ENCODE assay signal across 1 cellular context in the genomic region with DNA sequence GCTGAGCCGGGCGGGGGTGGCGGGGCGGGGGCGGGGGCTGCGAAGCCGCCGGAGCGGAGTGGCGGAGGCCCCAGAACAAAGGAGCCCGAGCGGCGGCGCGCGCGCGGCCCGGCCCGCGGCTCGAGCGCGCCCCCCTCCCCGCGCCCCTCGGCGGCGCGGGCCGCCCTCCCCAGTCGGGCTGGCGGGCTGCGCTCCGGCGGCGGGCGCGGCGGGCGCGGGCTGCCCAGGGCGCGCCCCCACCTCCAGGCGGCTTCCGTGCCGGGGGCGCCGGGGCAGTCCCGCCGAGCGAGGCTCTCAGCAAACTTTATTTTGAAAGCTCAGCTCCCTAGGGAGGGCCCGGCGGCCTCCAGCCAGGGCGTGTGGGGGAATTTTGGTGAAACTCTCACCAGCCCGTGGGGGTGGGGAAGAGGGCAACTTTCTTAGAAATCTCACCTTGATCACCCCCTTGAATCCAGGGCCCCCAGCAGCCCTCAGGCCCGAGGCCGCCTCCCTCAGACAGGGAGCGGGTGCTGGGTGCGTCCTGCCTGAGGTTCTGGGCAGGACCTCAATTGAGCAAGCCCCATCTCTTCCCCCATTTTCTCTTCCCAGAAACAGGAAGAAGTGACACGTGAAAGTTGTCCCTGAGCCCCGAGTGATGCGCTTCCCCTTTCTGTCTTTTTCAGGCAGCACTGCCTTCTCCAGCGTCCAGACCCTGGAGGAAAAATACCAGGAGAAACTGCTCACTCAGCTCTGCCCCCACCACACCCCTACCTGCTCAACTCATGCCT.
TF ChIP-seq lines count a peak whose summit lies in the region.

No MANE protein-coding gene starts in this region.

TF ChIP-seq in GM12878, 131 proteins besides CTCF, POLR2A, EP300 and RAD21 (continued from another document and continues in another):
- TF ChIP-seq, protein P1, sequence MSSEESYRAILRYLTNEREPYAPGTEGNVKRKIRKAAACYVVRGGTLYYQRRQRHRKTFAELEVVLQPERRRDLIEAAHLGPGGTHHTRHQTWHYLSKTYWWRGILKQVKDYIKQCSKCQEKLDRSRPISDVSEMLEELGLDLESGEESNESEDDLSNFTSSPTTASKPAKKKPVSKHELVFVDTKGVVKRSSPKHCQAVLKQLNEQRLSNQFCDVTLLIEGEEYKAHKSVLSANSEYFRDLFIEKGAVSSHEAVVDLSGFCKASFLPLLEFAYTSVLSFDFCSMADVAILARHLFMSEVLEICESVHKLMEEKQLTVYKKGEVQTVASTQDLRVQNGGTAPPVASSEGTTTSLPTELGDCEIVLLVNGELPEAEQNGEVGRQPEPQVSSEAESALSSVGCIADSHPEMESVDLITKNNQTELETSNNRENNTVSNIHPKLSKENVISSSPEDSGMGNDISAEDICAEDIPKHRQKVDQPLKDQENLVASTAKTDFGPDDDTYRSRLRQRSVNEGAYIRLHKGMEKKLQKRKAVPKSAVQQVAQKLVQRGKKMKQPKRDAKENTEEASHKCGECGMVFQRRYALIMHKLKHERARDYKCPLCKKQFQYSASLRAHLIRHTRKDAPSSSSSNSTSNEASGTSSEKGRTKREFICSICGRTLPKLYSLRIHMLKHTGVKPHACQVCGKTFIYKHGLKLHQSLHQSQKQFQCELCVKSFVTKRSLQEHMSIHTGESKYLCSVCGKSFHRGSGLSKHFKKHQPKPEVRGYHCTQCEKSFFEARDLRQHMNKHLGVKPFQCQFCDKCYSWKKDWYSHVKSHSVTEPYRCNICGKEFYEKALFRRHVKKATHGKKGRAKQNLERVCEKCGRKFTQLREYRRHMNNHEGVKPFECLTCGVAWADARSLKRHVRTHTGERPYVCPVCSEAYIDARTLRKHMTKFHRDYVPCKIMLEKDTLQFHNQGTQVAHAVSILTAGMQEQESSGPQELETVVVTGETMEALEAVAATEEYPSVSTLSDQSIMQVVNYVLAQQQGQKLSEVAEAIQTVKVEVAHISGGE (CRISPR knock-in tag; IDR thresholded peaks at IDR 0.05), result no peak
- TF ChIP-seq, protein P2, sequence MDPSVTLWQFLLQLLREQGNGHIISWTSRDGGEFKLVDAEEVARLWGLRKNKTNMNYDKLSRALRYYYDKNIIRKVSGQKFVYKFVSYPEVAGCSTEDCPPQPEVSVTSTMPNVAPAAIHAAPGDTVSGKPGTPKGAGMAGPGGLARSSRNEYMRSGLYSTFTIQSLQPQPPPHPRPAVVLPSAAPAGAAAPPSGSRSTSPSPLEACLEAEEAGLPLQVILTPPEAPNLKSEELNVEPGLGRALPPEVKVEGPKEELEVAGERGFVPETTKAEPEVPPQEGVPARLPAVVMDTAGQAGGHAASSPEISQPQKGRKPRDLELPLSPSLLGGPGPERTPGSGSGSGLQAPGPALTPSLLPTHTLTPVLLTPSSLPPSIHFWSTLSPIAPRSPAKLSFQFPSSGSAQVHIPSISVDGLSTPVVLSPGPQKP (IDR thresholded peaks at IDR 0.05; ENCODE audit: low read depth, low read length), result no peak
- TF ChIP-seq, protein P3, sequence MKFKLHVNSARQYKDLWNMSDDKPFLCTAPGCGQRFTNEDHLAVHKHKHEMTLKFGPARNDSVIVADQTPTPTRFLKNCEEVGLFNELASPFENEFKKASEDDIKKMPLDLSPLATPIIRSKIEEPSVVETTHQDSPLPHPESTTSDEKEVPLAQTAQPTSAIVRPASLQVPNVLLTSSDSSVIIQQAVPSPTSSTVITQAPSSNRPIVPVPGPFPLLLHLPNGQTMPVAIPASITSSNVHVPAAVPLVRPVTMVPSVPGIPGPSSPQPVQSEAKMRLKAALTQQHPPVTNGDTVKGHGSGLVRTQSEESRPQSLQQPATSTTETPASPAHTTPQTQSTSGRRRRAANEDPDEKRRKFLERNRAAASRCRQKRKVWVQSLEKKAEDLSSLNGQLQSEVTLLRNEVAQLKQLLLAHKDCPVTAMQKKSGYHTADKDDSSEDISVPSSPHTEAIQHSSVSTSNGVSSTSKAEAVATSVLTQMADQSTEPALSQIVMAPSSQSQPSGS (IDR thresholded peaks at IDR 0.05; ENCODE audit: low read length), result no peak
- TF ChIP-seq, protein P4, sequence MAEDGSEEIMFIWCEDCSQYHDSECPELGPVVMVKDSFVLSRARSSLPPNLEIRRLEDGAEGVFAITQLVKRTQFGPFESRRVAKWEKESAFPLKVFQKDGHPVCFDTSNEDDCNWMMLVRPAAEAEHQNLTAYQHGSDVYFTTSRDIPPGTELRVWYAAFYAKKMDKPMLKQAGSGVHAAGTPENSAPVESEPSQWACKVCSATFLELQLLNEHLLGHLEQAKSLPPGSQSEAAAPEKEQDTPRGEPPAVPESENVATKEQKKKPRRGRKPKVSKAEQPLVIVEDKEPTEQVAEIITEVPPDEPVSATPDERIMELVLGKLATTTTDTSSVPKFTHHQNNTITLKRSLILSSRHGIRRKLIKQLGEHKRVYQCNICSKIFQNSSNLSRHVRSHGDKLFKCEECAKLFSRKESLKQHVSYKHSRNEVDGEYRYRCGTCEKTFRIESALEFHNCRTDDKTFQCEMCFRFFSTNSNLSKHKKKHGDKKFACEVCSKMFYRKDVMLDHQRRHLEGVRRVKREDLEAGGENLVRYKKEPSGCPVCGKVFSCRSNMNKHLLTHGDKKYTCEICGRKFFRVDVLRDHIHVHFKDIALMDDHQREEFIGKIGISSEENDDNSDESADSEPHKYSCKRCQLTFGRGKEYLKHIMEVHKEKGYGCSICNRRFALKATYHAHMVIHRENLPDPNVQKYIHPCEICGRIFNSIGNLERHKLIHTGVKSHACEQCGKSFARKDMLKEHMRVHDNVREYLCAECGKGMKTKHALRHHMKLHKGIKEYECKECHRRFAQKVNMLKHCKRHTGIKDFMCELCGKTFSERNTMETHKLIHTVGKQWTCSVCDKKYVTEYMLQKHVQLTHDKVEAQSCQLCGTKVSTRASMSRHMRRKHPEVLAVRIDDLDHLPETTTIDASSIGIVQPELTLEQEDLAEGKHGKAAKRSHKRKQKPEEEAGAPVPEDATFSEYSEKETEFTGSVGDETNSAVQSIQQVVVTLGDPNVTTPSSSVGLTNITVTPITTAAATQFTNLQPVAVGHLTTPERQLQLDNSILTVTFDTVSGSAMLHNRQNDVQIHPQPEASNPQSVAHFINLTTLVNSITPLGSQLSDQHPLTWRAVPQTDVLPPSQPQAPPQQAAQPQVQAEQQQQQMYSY (CRISPR knock-in tag; IDR thresholded peaks at IDR 0.05), result no peak
- TF ChIP-seq MLLT1 (IDR thresholded peaks at IDR 0.05) (peak; percentile 62), KLF5 (IDR thresholded peaks at IDR 0.05; ENCODE audit: partially characterized antibody) (no peak), MAX (IDR thresholded peaks at IDR 0.05; ENCODE audit: low read depth, low read length) (0 out of 2 replicates have a peak, but pooled peaks have one; percentile 29), ESRRA (IDR thresholded peaks at IDR 0.05; ENCODE audit: low read length) (no peak), MEF2B (IDR thresholded peaks at IDR 0.05; ENCODE audit: partially characterized antibody, poor library complexity, severe bottlenecking) (peak; percentile 96), ZNF24 (IDR thresholded peaks at IDR 0.05) (no peak), CHD1 (IDR thresholded peaks at IDR 0.05; ENCODE audit: low read depth, low read length) (no peak), KDM1A (IDR thresholded peaks at IDR 0.05; ENCODE audit: borderline replicate concordance) (no peak), SIN3A (IDR thresholded peaks at IDR 0.05; ENCODE audit: low read depth, low read length) (no peak), RCOR1 (conservative IDR thresholded peaks at IDR 0.05; ENCODE audit: low read depth, low read length) (0 out of 2 replicates have a peak, but pooled peaks have one; percentile 48), SMC3 (IDR thresholded peaks at IDR 0.05; ENCODE audit: borderline replicate concordance, low read length) (no peak), FOXK2 (IDR thresholded peaks at IDR 0.05) (no peak), KAT2A (conservative IDR thresholded peaks at IDR 0.05; ENCODE audit: control insufficient read depth, low read depth, low read length) (no peak), CEBPB (IDR thresholded peaks at IDR 0.05; ENCODE audit: borderline replicate concordance in 1 of 2, low read depth in 2 of 2, low read length in 2 of 2) (no peak), NFXL1 (IDR thresholded peaks at IDR 0.05; ENCODE audit: borderline replicate concordance) (no peak), YY1 (IDR thresholded peaks at IDR 0.05; ENCODE audit: low read depth, low read length) (no peak), NR2C1 (IDR thresholded peaks at IDR 0.05) (no peak), PBX3 (IDR thresholded peaks at IDR 0.05; ENCODE audit: insufficient replicate concordance, low read depth, low read length) (no peak), EGR1 (IDR thresholded peaks at IDR 0.05; ENCODE audit: borderline replicate concordance in 1 of 2, low read depth in 2 of 2, low read length in 2 of 2) (peak in 1 of 2 experiments; percentile 42; a peak in 1 of 3 replicates), GATAD2B (conservative IDR thresholded peaks at IDR 0.05; ENCODE audit: low read depth) (peak; percentile 93), MTA3 (IDR thresholded peaks at IDR 0.05; ENCODE audit: borderline replicate concordance, low read length) (no peak), GABPA (IDR thresholded peaks at IDR 0.05; ENCODE audit: low read depth) (no peak), TCF3 (IDR thresholded peaks at IDR 0.05; ENCODE audit: borderline replicate concordance, insufficient read depth, low read depth, low read length) (no peak), BACH1 (IDR thresholded peaks at IDR 0.05; ENCODE audit: borderline replicate concordance) (0 out of 2 replicates have a peak, but pooled peaks have one; percentile 50), BRCA1 (IDR thresholded peaks at IDR 0.05; ENCODE audit: low read depth, low read length) (no peak), WRNIP1 (IDR thresholded peaks at IDR 0.05; ENCODE audit: borderline replicate concordance, low read depth, low read length) (no peak), PML (IDR thresholded peaks at IDR 0.05; ENCODE audit: low read length) (no peak), SREBF1 (IDR thresholded peaks at IDR 0.05; ENCODE audit: low read length) (no peak), HDAC6 (IDR thresholded peaks at IDR 0.05; ENCODE audit: unreplicated experiment) (no peak), BCL3 (IDR thresholded peaks at IDR 0.05; ENCODE audit: borderline replicate concordance, insufficient read depth, low read depth, low read length, poor library complexity, severe bottlenecking) (peak; percentile 73)
- TF ChIP-seq, protein P5, sequence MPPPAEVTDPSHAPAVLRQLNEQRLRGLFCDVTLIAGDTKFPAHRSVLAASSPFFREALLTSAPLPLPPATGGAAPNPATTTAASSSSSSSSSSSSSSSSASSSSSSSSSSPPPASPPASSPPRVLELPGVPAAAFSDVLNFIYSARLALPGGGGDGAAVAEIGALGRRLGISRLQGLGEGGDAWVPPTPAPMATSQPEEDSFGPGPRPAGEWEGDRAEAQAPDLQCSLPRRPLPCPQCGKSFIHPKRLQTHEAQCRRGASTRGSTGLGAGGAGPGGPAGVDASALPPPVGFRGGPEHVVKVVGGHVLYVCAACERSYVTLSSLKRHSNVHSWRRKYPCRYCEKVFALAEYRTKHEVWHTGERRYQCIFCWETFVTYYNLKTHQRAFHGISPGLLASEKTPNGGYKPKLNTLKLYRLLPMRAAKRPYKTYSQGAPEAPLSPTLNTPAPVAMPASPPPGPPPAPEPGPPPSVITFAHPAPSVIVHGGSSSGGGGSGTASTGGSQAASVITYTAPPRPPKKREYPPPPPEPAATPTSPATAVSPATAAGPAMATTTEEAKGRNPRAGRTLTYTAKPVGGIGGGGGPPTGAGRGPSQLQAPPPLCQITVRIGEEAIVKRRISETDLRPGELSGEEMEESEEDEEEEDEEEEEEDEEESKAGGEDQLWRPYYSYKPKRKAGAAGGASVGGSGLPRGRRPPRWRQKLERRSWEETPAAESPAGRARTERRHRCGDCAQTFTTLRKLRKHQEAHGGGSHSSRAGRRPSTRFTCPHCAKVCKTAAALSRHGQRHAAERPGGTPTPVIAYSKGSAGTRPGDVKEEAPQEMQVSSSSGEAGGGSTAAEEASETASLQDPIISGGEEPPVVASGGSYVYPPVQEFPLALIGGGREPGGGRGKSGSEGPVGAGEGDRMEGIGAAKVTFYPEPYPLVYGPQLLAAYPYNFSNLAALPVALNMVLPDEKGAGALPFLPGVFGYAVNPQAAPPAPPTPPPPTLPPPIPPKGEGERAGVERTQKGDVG (CRISPR knock-in tag; IDR thresholded peaks at IDR 0.05), result no peak
- TF ChIP-seq, protein P6, sequence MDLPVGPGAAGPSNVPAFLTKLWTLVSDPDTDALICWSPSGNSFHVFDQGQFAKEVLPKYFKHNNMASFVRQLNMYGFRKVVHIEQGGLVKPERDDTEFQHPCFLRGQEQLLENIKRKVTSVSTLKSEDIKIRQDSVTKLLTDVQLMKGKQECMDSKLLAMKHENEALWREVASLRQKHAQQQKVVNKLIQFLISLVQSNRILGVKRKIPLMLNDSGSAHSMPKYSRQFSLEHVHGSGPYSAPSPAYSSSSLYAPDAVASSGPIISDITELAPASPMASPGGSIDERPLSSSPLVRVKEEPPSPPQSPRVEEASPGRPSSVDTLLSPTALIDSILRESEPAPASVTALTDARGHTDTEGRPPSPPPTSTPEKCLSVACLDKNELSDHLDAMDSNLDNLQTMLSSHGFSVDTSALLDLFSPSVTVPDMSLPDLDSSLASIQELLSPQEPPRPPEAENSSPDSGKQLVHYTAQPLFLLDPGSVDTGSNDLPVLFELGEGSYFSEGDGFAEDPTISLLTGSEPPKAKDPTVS (IDR thresholded peaks at IDR 0.05; ENCODE audit: low read depth, low read length), result no peak
